ENCODE assay signal across 8 cellular contexts in the genomic region with DNA sequence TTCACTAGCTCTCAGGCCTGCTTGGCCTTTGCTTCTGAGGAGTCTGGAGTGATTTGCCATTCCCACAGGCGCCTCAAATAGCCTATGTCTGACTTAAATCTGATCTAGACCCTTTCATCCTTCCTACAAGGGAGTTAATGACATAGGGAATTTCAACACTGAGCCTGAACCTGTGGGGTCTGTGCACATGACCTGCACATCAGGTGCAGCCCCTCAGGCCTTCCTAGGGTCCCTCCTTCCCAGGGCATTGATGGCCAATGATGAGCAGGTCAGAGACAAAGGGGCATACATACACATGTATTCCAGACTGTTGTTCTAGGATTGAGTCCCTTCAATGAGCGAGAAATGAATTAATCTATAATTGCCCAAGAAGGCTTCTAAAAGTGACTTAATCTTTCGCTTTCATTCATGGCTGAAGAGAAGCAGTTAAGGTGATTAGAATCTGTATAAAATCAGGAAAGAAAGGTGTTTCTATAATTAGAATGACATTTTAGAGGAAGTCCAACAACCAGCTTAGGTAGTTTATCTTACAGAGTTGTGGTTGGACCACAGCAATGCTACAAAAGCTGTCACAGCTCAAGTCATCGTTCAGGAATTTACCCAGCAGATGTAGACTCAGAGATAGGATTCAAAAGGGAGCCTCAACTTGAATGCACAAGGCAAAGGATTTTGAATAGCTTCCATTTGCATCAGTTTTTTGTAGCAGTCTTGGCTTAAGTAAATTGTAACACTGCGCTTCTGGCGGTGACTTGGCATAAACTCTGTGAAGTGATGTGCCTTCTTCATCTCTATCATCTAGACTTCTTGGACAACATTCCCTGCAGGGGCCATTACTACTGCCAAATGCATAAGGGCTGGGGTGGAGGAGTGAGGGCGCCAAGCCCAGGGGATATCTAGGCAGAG. TPM values are rescaled to one million over a fixed set of nuclear protein-coding genes. Genes with fewer than 3 reads are reported as not detected.
DNase-seq lines count a peak whose midpoint lies in the region; ATAC-seq and TF ChIP-seq lines count a peak whose summit lies in the region.

No MANE protein-coding gene starts in this region.

- H3K36me3 Mint-ChIP-seq in WTC11, result no peaks in the 10 kb centered on the region

- peaks cover 38% of the 10 kb centered on the region for H3K4me1 ChIP-seq in foreskin keratinocyte

- H3K27me3 ChIP-seq in foreskin keratinocyte, result no peaks in the 10 kb centered on the region

- H3K27ac ChIP-seq in foreskin keratinocyte, result peak overlapping the region; percentile 87

- TF ChIP-seq CTCF in WTC11 (IDR thresholded peaks at IDR 0.05) (no peak), foreskin keratinocyte (conservative IDR thresholded peaks at IDR 0.05) (no peak)

- DNase-seq in AG20443 (ENCODE audit: low spot score) (peak; percentile 83), HK-2 (ENCODE audit: unreplicated experiment) (peak; percentile 37), WTC11 (ENCODE audit: low spot score) (no peak), foreskin keratinocyte (peak; percentile 95 to 98), occipital lobe (lab: John Stamatoyannopoulos, UW) (no peak), NCI-H1048 (lab: John Stamatoyannopoulos, UW) (no peak)
- DNase-seq in stimulated activated CD8-positive, alpha-beta memory T cell treated with anti-CD3 and anti-CD28 coated beads, Interleukin-4, amount 100 ng/mL, for 48 hours, result peak; percentile 29

- peaks cover 53% of the 10 kb centered on the region for H3K4me1 Mint-ChIP-seq in WTC11

- H3K27ac Mint-ChIP-seq in WTC11, result 0 out of 2 replicates have a peak overlapping the region, but pooled peaks have one; percentile 43

- CTCF ChIA-PET in WTC11 (lab: Charles Lee), result interaction anchor here (1.2 to 1.4 kb wide), 2 partner anchors 18 to 219 kb away, joined by 3 to 4 read pairs; a partner anchor contains a TSS

- no peaks in the 10 kb centered on the region for H3K9me3 Mint-ChIP-seq in WTC11

- ATAC-seq in GM19324 (IDR thresholded peaks at IDR 0.05; ENCODE audit: low FRiP score, unreplicated experiment) (peak; percentile 34), WTC11 (no peak), foreskin keratinocyte (peak; percentile 92)

- H3K27me3 Mint-ChIP-seq in WTC11 (ENCODE audit: low read depth), result no peaks in the 10 kb centered on the region; the same call in 1 of the 2 replicates

- no peak overlapping the region for H3K4me3 Mint-ChIP-seq in WTC11

- POLR2A ChIA-PET in WTC11 (lab: Charles Lee), result no interaction called here

TF ChIP-seq in WTC11, 78 proteins besides CTCF, POLR2A, EP300 and RAD21:
- TF ChIP-seq CBFB (CRISPR knock-in tag; IDR thresholded peaks at IDR 0.05; ENCODE audit: low read depth), result no peak
- TF ChIP-seq GRHL2 (CRISPR knock-in tag; IDR thresholded peaks at IDR 0.05; ENCODE audit: insufficient replicate concordance, severe bottlenecking), result no peak

RNA-seq across cellular contexts. Expression of a gene that starts 27.0 kb away (rescaled TPM):
- total RNA-seq in WTC11 (2021) (44.9 to 47.6 TPM (median 45.3 TPM) in 3 replicates), foreskin keratinocyte (16.7 and 17.7 TPM in 2 replicates), occipital lobe (41.8 TPM)
- 20.7 and 22.9 TPM in 2 replicates for polyA plus RNA-seq in foreskin keratinocyte

Comparison
In these comparisons a context has a peak if more than half of its experiments do, and no peak if none do; other contexts are left out.
1. DNase-seq: peak in AG20443 (single experiment), HK-2 (single experiment), foreskin keratinocyte (2 of 2) and stimulated activated CD8-positive, alpha-beta memory T cell treated with anti-CD3 and anti-CD28 coated beads, Interleukin-4, amount 100 ng/mL, for 48 hours (single experiment); none in WTC11 (single experiment), occipital lobe (single experiment) and NCI-H1048 (single experiment).